28 cellular contexts compared by ENCODE assay signal in the genomic region with DNA sequence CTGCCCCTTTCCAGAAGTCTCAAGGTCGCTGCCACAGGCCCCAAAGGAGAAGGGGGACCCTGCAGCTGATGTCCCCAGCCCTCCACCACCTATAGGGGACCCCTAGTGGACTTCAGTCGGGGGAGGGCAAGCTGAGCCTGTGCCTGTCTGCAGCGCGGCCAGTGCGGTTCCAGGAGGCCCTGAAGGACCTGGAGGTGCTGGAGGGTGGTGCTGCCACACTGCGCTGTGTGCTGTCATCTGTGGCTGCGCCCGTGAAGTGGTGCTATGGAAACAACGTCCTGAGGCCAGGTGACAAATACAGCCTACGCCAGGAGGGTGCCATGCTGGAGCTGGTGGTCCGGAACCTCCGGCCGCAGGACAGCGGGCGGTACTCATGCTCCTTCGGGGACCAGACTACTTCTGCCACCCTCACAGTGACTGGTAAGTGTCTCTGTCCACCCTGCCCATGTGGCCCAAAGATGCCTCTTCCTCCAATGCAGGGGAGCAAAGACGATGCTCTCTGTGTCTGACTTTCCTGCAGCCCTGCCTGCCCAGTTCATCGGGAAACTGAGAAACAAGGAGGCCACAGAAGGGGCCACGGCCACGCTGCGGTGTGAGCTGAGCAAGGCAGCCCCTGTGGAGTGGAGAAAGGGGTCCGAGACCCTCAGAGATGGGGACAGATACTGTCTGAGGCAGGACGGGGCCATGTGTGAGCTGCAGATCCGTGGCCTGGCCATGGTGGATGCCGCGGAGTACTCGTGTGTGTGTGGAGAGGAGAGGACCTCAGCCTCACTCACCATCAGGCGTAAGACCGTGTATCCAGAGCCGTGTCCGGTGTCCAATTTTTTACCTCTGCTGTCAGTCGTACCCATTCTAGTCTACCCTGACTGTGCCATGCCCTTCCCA.
DNase-seq lines count a peak whose midpoint lies in the region; ATAC-seq and TF ChIP-seq lines count a peak whose summit lies in the region.
"Had no signal": no experiment of that assay in that cellular context is flagged by ENCODE, and none has a peak within 500 bp of the region (broad histone marks: within the 10 kb centered on the region; RNA-seq: fewer than 3 reads in every experiment).

No MANE protein-coding gene starts in this region.

- H4K20me1 ChIP-seq in osteoblast (ENCODE audit: insufficient read depth, low read length), result no peaks in the 10 kb centered on the region

- no peak overlapping the region for H3K4me2 ChIP-seq in osteoblast (ENCODE audit: insufficient read depth, low read length)
- H3K4me2 ChIP-seq: SK-N-SH had no signal

- ATAC-seq in activated CD4-positive, CD25-positive, alpha-beta regulatory T cell treated with anti-CD3 and anti-CD28 coated beads, Interleukin-2, amount 50 U/mL, for 24 hours, result no peak
- ATAC-seq in natural killer cell treated with Interleukin-12 subunit alpha and Interleukin-12 subunit beta and Interleukin-15 and Interleukin-18, amount 100 ng/mL, for 72 hours, result no peak
- no peak for ATAC-seq in natural killer cell
- ATAC-seq: right cardiac atrium had no signal

- peaks cover 6 to 11% of the 10 kb centered on the region in 2 donors for H3K4me1 Mint-ChIP-seq in natural killer cell treated with Interleukin-12 subunit alpha and Interleukin-12 subunit beta and Interleukin-15 and Interleukin-18, amount 100 ng/mL, for 72 hours (ENCODE audit: low read depth in 2 of 2)
- H3K4me1 Mint-ChIP-seq in natural killer cell (peaks cover 0 to 16% of the 10 kb centered on the region in 2 donors), immature natural killer cell (peaks cover 0 to 7% of the 10 kb centered on the region in 2 donors)

- no peaks in the 10 kb centered on the region for H3K9me3 Mint-ChIP-seq in natural killer cell treated with Interleukin-12 subunit alpha and Interleukin-12 subunit beta and Interleukin-15 and Interleukin-18, amount 100 ng/mL, for 72 hours
- H3K9me3 Mint-ChIP-seq in natural killer cell, result no peaks in the 10 kb centered on the region
- H3K9me3 Mint-ChIP-seq in immature natural killer cell, result no peaks in the 10 kb centered on the region
- H3K9me3 Mint-ChIP-seq: CD4-positive, alpha-beta memory T cell; dendritic cell treated with granulocyte-macrophage colony-stimulating factor and Interleukin-4, amounts not matched to agents 40 ng/mL and 50 ng/mL, for 4 days; naive thymus-derived CD8-positive, alpha-beta T cell; stimulated activated naive CD8-positive, alpha-beta T cell treated with anti-CD3 and anti-CD28 coated beads, Interleukin-15, Interleukin-2, amounts not matched to agents 100 ng/mL and 50 ng/mL, for 24 hours had no signal

- DNase-seq in activated CD4-positive, CD25-positive, alpha-beta regulatory T cell treated with anti-CD3 and anti-CD28 coated beads, Interleukin-2, amount 50 U/mL, for 72 hours, result peak; percentile 23
- peak; percentile 44 for DNase-seq in natural killer cell treated with Interleukin-12 subunit alpha and Interleukin-12 subunit beta and Interleukin-15 and Interleukin-18, amount 100 ng/mL, for 72 hours (ENCODE audit: low spot score)
- DNase-seq in natural killer cell (no peak), osteoblast (ENCODE audit: insufficient read length, low spot score, missing footprints) (peak; percentile 69), DMS53 treated with DMSO at 0.1 percent for 48 hours (lab: John Stamatoyannopoulos, UW; ENCODE audit: unreplicated experiment) (no peak), HPDE6-E6E7 (ENCODE audit: extremely low spot score) (no peak), immature natural killer cell (no peak)
- DNase-seq: activated CD4-positive, alpha-beta T cell treated with anti-CD3 and anti-CD28 coated beads, Interleukin-2, amount 50 U/mL, for 4 hours; activated CD8-positive, alpha-beta memory T cell treated with anti-CD3 and anti-CD28 coated beads, Interleukin-2, amount 50 U/mL, for 4 hours; activated gamma-delta T cell treated with Interleukin-2 at 50 U/mL for 16 hours; anterior cingulate cortex; CD4-positive, alpha-beta memory T cell; HCEC 1CT; mesendoderm; NCI-H187 treated with DMSO at 0.1 percent for 48 hours; NCI-H69; RPMI8226; SK-N-SH had no signal

- no peaks in the 10 kb centered on the region for H3K4me1 ChIP-seq in osteoblast (ENCODE audit: insufficient read depth, low read length)
- H3K4me1 ChIP-seq: tibial artery had no signal

- H3K36me3 ChIP-seq in osteoblast (ENCODE audit: insufficient read depth, low read length), result no peaks in the 10 kb centered on the region
- H3K36me3 ChIP-seq: ovary had no signal

- H3K27me3 Mint-ChIP-seq in natural killer cell treated with Interleukin-12 subunit alpha and Interleukin-12 subunit beta and Interleukin-15 and Interleukin-18, amount 100 ng/mL, for 72 hours, result no peaks in the 10 kb centered on the region
- H3K27me3 Mint-ChIP-seq in natural killer cell (ENCODE audit: low read depth in 2 of 2), result no peaks in the 10 kb centered on the region
- peaks cover 0 to 2% (median 0%) of the 10 kb centered on the region in 3 donors for H3K27me3 Mint-ChIP-seq in immature natural killer cell (ENCODE audit: low read depth in 3 of 3)
- H3K27me3 Mint-ChIP-seq: CD4-positive, alpha-beta memory T cell; dendritic cell treated with granulocyte-macrophage colony-stimulating factor and Interleukin-4, amounts not matched to agents 40 ng/mL and 50 ng/mL, for 4 days; naive thymus-derived CD8-positive, alpha-beta T cell; stimulated activated naive CD8-positive, alpha-beta T cell treated with anti-CD3 and anti-CD28 coated beads, Interleukin-15, Interleukin-2, amounts not matched to agents 100 ng/mL and 50 ng/mL, for 24 hours had no signal

- H3K27ac Mint-ChIP-seq in natural killer cell treated with Interleukin-12 subunit alpha and Interleukin-12 subunit beta and Interleukin-15 and Interleukin-18, amount 100 ng/mL, for 72 hours, result no peak overlapping the region
- peak overlapping the region in 1 of 2 donors; percentile 78 for H3K27ac Mint-ChIP-seq in natural killer cell
- H3K27ac Mint-ChIP-seq in immature natural killer cell, result peak overlapping the region in 2 of 6 donors; percentile 63 to 68
- H3K27ac Mint-ChIP-seq: CD4-positive, alpha-beta memory T cell; dendritic cell treated with granulocyte-macrophage colony-stimulating factor and Interleukin-4, amounts not matched to agents 40 ng/mL and 50 ng/mL, for 4 days; stimulated activated naive CD8-positive, alpha-beta T cell treated with anti-CD3 and anti-CD28 coated beads, Interleukin-15, Interleukin-2, amounts not matched to agents 100 ng/mL and 50 ng/mL, for 24 hours had no signal

- no peaks in the 10 kb centered on the region for H3K79me2 ChIP-seq in osteoblast (ENCODE audit: insufficient read depth, low read length)

- no peak overlapping the region for H2AFZ ChIP-seq in osteoblast (ENCODE audit: low read length)

- no peak overlapping the region for H3K4me3 Mint-ChIP-seq in natural killer cell treated with Interleukin-12 subunit alpha and Interleukin-12 subunit beta and Interleukin-15 and Interleukin-18, amount 100 ng/mL, for 72 hours
- H3K4me3 Mint-ChIP-seq in natural killer cell (no peak overlapping the region), immature natural killer cell (no peak overlapping the region)
- H3K4me3 Mint-ChIP-seq: CD4-positive, alpha-beta memory T cell; dendritic cell treated with granulocyte-macrophage colony-stimulating factor and Interleukin-4, amounts not matched to agents 40 ng/mL and 50 ng/mL, for 4 days; stimulated activated naive CD8-positive, alpha-beta T cell treated with anti-CD3 and anti-CD28 coated beads, Interleukin-15, Interleukin-2, amounts not matched to agents 100 ng/mL and 50 ng/mL, for 24 hours had no signal

- no peaks in the 10 kb centered on the region for H3K9me3 ChIP-seq in osteoblast (ENCODE audit: low read depth, low read length)
- H3K9me3 ChIP-seq: ovary, SK-N-SH, tibial artery had no signal

- no peak overlapping the region for H3K27ac ChIP-seq in osteoblast (ENCODE audit: low read depth, low read length)
- H3K27ac ChIP-seq: 22Rv1, cardiac muscle cell, ovary, tibial artery, VCaP had no signal

- intact Hi-C loops in natural killer cell (cut with micrococcal nuclease), result no loop called here

- no peaks in the 10 kb centered on the region for H3K27me3 ChIP-seq in osteoblast (ENCODE audit: insufficient read depth, low read length)
- H3K27me3 ChIP-seq: cardiac muscle cell, ovary, tibial artery had no signal

- TF ChIP-seq CTCF in natural killer cell (IDR thresholded peaks at IDR 0.05) (no peak), osteoblast (IDR thresholded peaks at IDR 0.05; ENCODE audit: extremely low read depth, low read depth, low read length) (no peak)

- no peak overlapping the region for H3K4me3 ChIP-seq in osteoblast (ENCODE audit: insufficient read depth, low read length)
- H3K4me3 ChIP-seq: cardiac muscle cell, ovary, tibial artery had no signal

- no peaks in the 10 kb centered on the region for H3K36me3 Mint-ChIP-seq in natural killer cell treated with Interleukin-12 subunit alpha and Interleukin-12 subunit beta and Interleukin-15 and Interleukin-18, amount 100 ng/mL, for 72 hours
- H3K36me3 Mint-ChIP-seq in natural killer cell (no peaks in the 10 kb centered on the region), immature natural killer cell (peaks cover 0 to 4% (median 3%) of the 10 kb centered on the region in 3 donors)

Comparison
In these comparisons a context has a peak if more than half of its experiments do, and no peak if none do; other contexts are left out.
1. DNase-seq: peak in activated CD4-positive, CD25-positive, alpha-beta regulatory T cell treated with anti-CD3 and anti-CD28 coated beads, Interleukin-2, amount 50 U/mL, for 72 hours (single experiment), natural killer cell treated with Interleukin-12 subunit alpha and Interleukin-12 subunit beta and Interleukin-15 and Interleukin-18, amount 100 ng/mL, for 72 hours (single experiment) and osteoblast (single experiment); none in natural killer cell (single experiment), DMS53 treated with DMSO at 0.1 percent for 48 hours (single experiment), HPDE6-E6E7 (single experiment) and immature natural killer cell (0 of 3).